24 cellular contexts compared by ENCODE assay signal in the genomic region with DNA sequence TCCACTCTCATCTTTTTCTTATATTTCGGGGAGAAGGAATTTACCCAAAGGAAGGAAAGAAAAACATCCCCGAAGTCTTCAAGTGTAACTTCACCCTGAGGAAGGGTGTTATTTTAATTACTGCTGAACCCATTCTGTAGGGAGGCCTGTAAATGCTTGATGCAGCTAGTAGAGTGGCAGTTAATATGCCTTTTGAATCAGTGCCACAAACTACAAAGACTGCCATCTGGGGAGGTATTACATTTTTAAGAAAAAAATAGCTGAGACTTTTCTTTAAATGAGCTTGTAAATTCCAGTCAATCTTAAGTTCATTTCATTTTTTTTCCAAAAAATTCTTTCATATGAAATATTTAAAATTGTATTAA.
DNase-seq lines count a peak whose midpoint lies in the region; ATAC-seq, FAIRE-seq and TF ChIP-seq lines count a peak whose summit lies in the region.
"Had no signal": no experiment of that assay in that cellular context is flagged by ENCODE, and none has a peak within 500 bp of the region (broad histone marks: within the 10 kb centered on the region; RNA-seq: fewer than 3 reads in every experiment).

No MANE protein-coding gene starts in this region.

- no peaks in the 10 kb centered on the region for H3K9me3 ChIP-seq in astrocyte (ENCODE audit: insufficient read depth, low read depth, low read length)
- H3K9me3 ChIP-seq: ascending aorta, sigmoid colon, thoracic aorta had no signal

- peaks cover 3% of the 10 kb centered on the region; the same call in 1 of the 3 replicates for H3K4me1 Mint-ChIP-seq in GM23338
- H3K4me1 Mint-ChIP-seq in astrocyte (ENCODE audit: low read depth, unreplicated experiment): peaks cover 13% of the 10 kb centered on the region
- H3K4me1 Mint-ChIP-seq: activated naive CD4-positive, alpha-beta T cell treated with anti-CD3 and anti-CD28 coated beads, Interleukin-2, amount 10 ng/mL, durations not matched to agents 7 days and 5 days; CD4-positive, alpha-beta memory T cell; stimulated activated naive B cell treated with anti-CD40 and anti-IgM and Interleukin-4, amounts not matched to agents 10 μg/mL and 1 μg/mL and 100 μg/mL, for 72 hours; T-helper 17 cell had no signal

- H3K4me3 ChIP-seq in GM23338 (no peak overlapping the region), astrocyte (ENCODE audit: insufficient read depth, low read depth, low read length) (peak overlapping the region; percentile 13)
- H3K4me3 ChIP-seq: ascending aorta, lung, thoracic aorta had no signal

- no peak overlapping the region for H3K27ac Mint-ChIP-seq in GM23338
- H3K27ac Mint-ChIP-seq in astrocyte (ENCODE audit: unreplicated experiment): no peak overlapping the region
- H3K27ac Mint-ChIP-seq: activated naive CD4-positive, alpha-beta T cell treated with anti-CD3 and anti-CD28 coated beads, Interleukin-2, amount 10 ng/mL, durations not matched to agents 7 days and 5 days; CD4-positive, alpha-beta memory T cell; stimulated activated naive B cell treated with anti-CD40 and anti-IgM and Interleukin-4, amounts not matched to agents 10 μg/mL and 1 μg/mL and 100 μg/mL, for 72 hours; T-helper 17 cell had no signal

- H3K27me3 Mint-ChIP-seq in GM23338 (ENCODE audit: insufficient read depth, low read depth, poor library complexity): no peaks in the 10 kb centered on the region
- no peaks in the 10 kb centered on the region for H3K27me3 Mint-ChIP-seq in astrocyte (ENCODE audit: low read depth, unreplicated experiment)
- H3K27me3 Mint-ChIP-seq: activated naive CD4-positive, alpha-beta T cell treated with anti-CD3 and anti-CD28 coated beads, Interleukin-2, amount 10 ng/mL, durations not matched to agents 7 days and 5 days; CD4-positive, alpha-beta memory T cell; stimulated activated naive B cell treated with anti-CD40 and anti-IgM and Interleukin-4, amounts not matched to agents 10 μg/mL and 1 μg/mL and 100 μg/mL, for 72 hours; T-helper 17 cell had no signal

- peak overlapping the region; percentile 62 for H3K9ac ChIP-seq in astrocyte (ENCODE audit: low read length)

- H3K79me2 ChIP-seq in GM23338 (replicated peaks; ENCODE audit: insufficient read depth): no peaks in the 10 kb centered on the region
- H3K79me2 ChIP-seq in astrocyte (ENCODE audit: insufficient read depth, low read length): no peaks in the 10 kb centered on the region

- no peak for FAIRE-seq in astrocyte (lab: Jason Lieb, UNC)
- FAIRE-seq: colon had no signal

- H3K9me3 Mint-ChIP-seq in GM23338: 0 out of 3 replicates have a peak, but pooled peaks cover 5% of the 10 kb centered on the region
- H3K9me3 Mint-ChIP-seq in astrocyte (ENCODE audit: unreplicated experiment): no peaks in the 10 kb centered on the region

- no peaks in the 10 kb centered on the region for H4K20me1 ChIP-seq in GM23338 (replicated peaks; ENCODE audit: insufficient read depth)
- no peaks in the 10 kb centered on the region for H4K20me1 ChIP-seq in astrocyte (ENCODE audit: insufficient read depth, low read length)

- peak overlapping the region; percentile 83; the same call in 1 of the 2 replicates for H2AFZ ChIP-seq in GM23338
- peak overlapping the region; percentile 73 for H2AFZ ChIP-seq in astrocyte (ENCODE audit: low read depth, low read length)

- no peaks in the 10 kb centered on the region for H3K4me1 ChIP-seq in GM23338 (ENCODE audit: insufficient read depth)
- H3K4me1 ChIP-seq in astrocyte (ENCODE audit: insufficient read depth, low read length): peaks cover 9% of the 10 kb centered on the region
- H3K4me1 ChIP-seq: ascending aorta had no signal

- H3K4me3 Mint-ChIP-seq in GM23338 (no peak overlapping the region), astrocyte (ENCODE audit: unreplicated experiment) (no peak overlapping the region)
- H3K4me3 Mint-ChIP-seq: activated naive CD4-positive, alpha-beta T cell treated with anti-CD3 and anti-CD28 coated beads, Interleukin-2, amount 10 ng/mL, durations not matched to agents 7 days and 5 days; CD4-positive, alpha-beta memory T cell; stimulated activated naive B cell treated with anti-CD40 and anti-IgM and Interleukin-4, amounts not matched to agents 10 μg/mL and 1 μg/mL and 100 μg/mL, for 72 hours; T-helper 17 cell had no signal

- DNase-seq in GM23338 (ENCODE audit: low spot score) (no peak), NCI-H2171 treated with DMSO at 0.1 percent for 48 hours (lab: John Stamatoyannopoulos, UW) (peak; percentile 91), astrocyte (ENCODE audit: low read depth) (no peak), myocyte (ENCODE audit: low read depth) (peak; percentile 56), CD1c-positive myeloid dendritic cell (ENCODE audit: extremely low spot score) (no peak), caudate nucleus (lab: John Stamatoyannopoulos, UW) (no peak), AML-193 (lab: John Stamatoyannopoulos, UW) (no peak)
- DNase-seq: activated CD4-positive, alpha-beta T cell treated with anti-CD3 and anti-CD28 coated beads, Interleukin-2, amount 50 U/mL, for 48 hours; activated naive CD4-positive, alpha-beta T cell treated with anti-CD3 and anti-CD28 coated beads, Interleukin-2, amount 10 ng/mL, durations not matched to agents 7 days and 5 days; activated T-cell treated with anti-CD3 and anti-CD28 coated beads for 4 hours; CD4-positive, alpha-beta memory T cell; DMS79 treated with DMSO at 0.1 percent for 48 hours; islet precursor cell; NCI-H1436; sigmoid colon; stimulated activated naive B cell treated with anti-CD40 and anti-IgM and Interleukin-4, amounts not matched to agents 10 μg/mL and 1 μg/mL and 100 μg/mL, for 72 hours; T-helper 17 cell had no signal

- H3K36me3 ChIP-seq in GM23338 (ENCODE audit: insufficient read depth) (no peaks in the 10 kb centered on the region), astrocyte (ENCODE audit: insufficient read depth, low read length) (no peaks in the 10 kb centered on the region)
- H3K36me3 ChIP-seq: ascending aorta, sigmoid colon, thoracic aorta had no signal

- H3F3A ChIP-seq in GM23338 (replicated peaks; ENCODE audit: low read depth): no peaks in the 10 kb centered on the region

- no peak overlapping the region for H3K4me2 ChIP-seq in GM23338
- H3K4me2 ChIP-seq in astrocyte (ENCODE audit: low read length): peak overlapping the region; percentile 75

- H3K27ac ChIP-seq in GM23338 (ENCODE audit: low read depth) (no peak overlapping the region; the same call in 1 of the 2 replicates), astrocyte (ENCODE audit: low read depth, low read length) (peak overlapping the region; percentile 74), caudate nucleus (ENCODE audit: low read depth, low read length) (no peak overlapping the region)
- H3K27ac ChIP-seq: ascending aorta, thoracic aorta, VCaP had no signal

- H3K9me2 ChIP-seq in GM23338 (ENCODE audit: insufficient read depth): no peaks in the 10 kb centered on the region

- ATAC-seq in GM23338: no peak
- ATAC-seq in HG03159 (IDR thresholded peaks at IDR 0.05; ENCODE audit: unreplicated experiment): no peak
- ATAC-seq: Right ventricle myocardium inferior; stimulated activated naive B cell treated with anti-CD40 and anti-IgM and Interleukin-4, amounts not matched to agents 10 μg/mL and 1 μg/mL and 100 μg/mL, for 72 hours; T-helper 17 cell had no signal

- no peaks in the 10 kb centered on the region for H3K36me3 Mint-ChIP-seq in GM23338 (ENCODE audit: low read depth)
- no peaks in the 10 kb centered on the region for H3K36me3 Mint-ChIP-seq in astrocyte (ENCODE audit: low read depth, unreplicated experiment)
- H3K36me3 Mint-ChIP-seq: activated naive CD4-positive, alpha-beta T cell treated with anti-CD3 and anti-CD28 coated beads, Interleukin-2, amount 10 ng/mL, durations not matched to agents 7 days and 5 days; CD4-positive, alpha-beta memory T cell; stimulated activated naive B cell treated with anti-CD40 and anti-IgM and Interleukin-4, amounts not matched to agents 10 μg/mL and 1 μg/mL and 100 μg/mL, for 72 hours had no signal

- H3K27me3 ChIP-seq in GM23338 (ENCODE audit: insufficient read depth) (no peaks in the 10 kb centered on the region), astrocyte (ENCODE audit: insufficient read depth, low read length) (no peaks in the 10 kb centered on the region)
- H3K27me3 ChIP-seq: ascending aorta, sigmoid colon had no signal

- TF ChIP-seq CTCF in GM23338 (conservative IDR thresholded peaks at IDR 0.05; ENCODE audit: low read depth in 2 of 2) (no peak), astrocyte (IDR thresholded peaks at IDR 0.05; ENCODE audit: insufficient read depth, low read depth, low read length) (no peak)

TF ChIP-seq in GM23338, 12 proteins besides CTCF, POLR2A, EP300 and RAD21 (continues in another document):
- TF ChIP-seq EZH2 (IDR thresholded peaks at IDR 0.05; ENCODE audit: low read depth, unreplicated experiment): no peak
- TF ChIP-seq, protein P1, sequence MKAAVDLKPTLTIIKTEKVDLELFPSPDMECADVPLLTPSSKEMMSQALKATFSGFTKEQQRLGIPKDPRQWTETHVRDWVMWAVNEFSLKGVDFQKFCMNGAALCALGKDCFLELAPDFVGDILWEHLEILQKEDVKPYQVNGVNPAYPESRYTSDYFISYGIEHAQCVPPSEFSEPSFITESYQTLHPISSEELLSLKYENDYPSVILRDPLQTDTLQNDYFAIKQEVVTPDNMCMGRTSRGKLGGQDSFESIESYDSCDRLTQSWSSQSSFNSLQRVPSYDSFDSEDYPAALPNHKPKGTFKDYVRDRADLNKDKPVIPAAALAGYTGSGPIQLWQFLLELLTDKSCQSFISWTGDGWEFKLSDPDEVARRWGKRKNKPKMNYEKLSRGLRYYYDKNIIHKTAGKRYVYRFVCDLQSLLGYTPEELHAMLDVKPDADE (IDR thresholded peaks at IDR 0.05): no peak
- TF ChIP-seq JUNB (IDR thresholded peaks at IDR 0.05; ENCODE audit: unreplicated experiment): no peak
- no peak for TF ChIP-seq ZNF114 (CRISPR knock-in tag; IDR thresholded peaks at IDR 0.05)
- TF ChIP-seq NANOG (IDR thresholded peaks at IDR 0.05; ENCODE audit: borderline replicate concordance): no peak
- no peak for TF ChIP-seq POLR2AphosphoS5 (IDR thresholded peaks at IDR 0.05; ENCODE audit: low read depth)
- TF ChIP-seq CREB1 (CRISPR knock-in tag; IDR thresholded peaks at IDR 0.05; ENCODE audit: low read depth): no peak

Comparison
In these comparisons a context has a peak if more than half of its experiments do, and no peak if none do; other contexts are left out.
1. DNase-seq: peak in NCI-H2171 treated with DMSO at 0.1 percent for 48 hours (single experiment) and myocyte (single experiment); none in GM23338 (single experiment), astrocyte (single experiment), CD1c-positive myeloid dendritic cell (single experiment), caudate nucleus (0 of 61) and AML-193 (0 of 2).